1 cellular context compared by ENCODE assay signal in the genomic region with DNA sequence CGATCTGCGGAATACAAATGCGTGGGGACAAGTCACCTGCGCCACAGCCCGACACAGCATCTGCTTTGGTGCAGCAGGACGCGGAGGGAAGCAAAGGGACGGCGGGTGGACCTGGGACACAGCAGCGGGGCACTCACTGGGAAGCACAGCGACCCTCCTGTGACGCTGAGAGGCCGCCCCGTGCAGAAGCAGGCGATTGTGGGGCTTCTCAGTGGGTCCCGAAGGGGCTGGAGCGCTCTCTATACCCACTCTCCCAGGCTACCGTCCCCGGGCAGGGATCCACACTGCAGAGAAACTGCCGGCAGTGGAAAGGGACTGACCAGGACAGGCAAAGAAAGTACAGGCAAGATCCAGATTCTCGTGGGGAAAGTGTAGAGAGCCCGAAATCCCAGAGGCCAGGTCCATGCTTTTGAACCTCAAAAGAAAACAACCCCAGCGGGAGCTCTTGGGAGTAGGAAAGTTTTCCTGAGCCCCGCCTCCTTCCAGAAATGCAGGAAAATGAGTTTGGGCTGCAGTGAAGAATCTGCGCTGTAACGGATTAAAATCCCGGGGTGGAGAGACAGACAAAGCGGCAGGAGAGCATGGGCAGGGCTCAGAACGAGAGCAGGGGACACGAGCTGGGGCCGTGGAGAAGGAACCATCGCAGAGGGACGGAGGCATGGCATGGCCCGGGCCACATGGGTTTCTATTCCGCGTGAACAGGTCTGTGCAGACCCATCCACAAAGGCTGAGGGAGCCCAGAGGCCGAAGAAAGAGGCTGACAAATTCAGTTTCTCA.
TF ChIP-seq lines count a peak whose summit lies in the region.

No MANE protein-coding gene starts in this region.

TF ChIP-seq in WTC11, 78 proteins besides CTCF, POLR2A, EP300 and RAD21 (continued from another document):
- TF ChIP-seq, protein P1, sequence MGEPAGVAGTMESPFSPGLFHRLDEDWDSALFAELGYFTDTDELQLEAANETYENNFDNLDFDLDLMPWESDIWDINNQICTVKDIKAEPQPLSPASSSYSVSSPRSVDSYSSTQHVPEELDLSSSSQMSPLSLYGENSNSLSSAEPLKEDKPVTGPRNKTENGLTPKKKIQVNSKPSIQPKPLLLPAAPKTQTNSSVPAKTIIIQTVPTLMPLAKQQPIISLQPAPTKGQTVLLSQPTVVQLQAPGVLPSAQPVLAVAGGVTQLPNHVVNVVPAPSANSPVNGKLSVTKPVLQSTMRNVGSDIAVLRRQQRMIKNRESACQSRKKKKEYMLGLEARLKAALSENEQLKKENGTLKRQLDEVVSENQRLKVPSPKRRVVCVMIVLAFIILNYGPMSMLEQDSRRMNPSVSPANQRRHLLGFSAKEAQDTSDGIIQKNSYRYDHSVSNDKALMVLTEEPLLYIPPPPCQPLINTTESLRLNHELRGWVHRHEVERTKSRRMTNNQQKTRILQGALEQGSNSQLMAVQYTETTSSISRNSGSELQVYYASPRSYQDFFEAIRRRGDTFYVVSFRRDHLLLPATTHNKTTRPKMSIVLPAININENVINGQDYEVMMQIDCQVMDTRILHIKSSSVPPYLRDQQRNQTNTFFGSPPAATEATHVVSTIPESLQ (CRISPR knock-in tag; IDR thresholded peaks at IDR 0.05): no peak
- TF ChIP-seq CREM (CRISPR knock-in tag; IDR thresholded peaks at IDR 0.05) (no peak), RORB (CRISPR knock-in tag; IDR thresholded peaks at IDR 0.05) (no peak), FOXJ3 (CRISPR knock-in tag; IDR thresholded peaks at IDR 0.05; ENCODE audit: borderline replicate concordance) (no peak), IRF2 (CRISPR knock-in tag; IDR thresholded peaks at IDR 0.05; ENCODE audit: borderline replicate concordance, low read depth) (no peak), ELF4 (CRISPR knock-in tag; IDR thresholded peaks at IDR 0.05; ENCODE audit: low read depth) (no peak), ZNF396 (CRISPR knock-in tag; IDR thresholded peaks at IDR 0.05; ENCODE audit: borderline replicate concordance) (no peak), NR1H2 (CRISPR knock-in tag; IDR thresholded peaks at IDR 0.05) (no peak), TEAD1 (CRISPR knock-in tag; IDR thresholded peaks at IDR 0.05) (no peak), TCF7 (CRISPR knock-in tag; IDR thresholded peaks at IDR 0.05; ENCODE audit: low read depth) (no peak)
- TF ChIP-seq, protein P2, sequence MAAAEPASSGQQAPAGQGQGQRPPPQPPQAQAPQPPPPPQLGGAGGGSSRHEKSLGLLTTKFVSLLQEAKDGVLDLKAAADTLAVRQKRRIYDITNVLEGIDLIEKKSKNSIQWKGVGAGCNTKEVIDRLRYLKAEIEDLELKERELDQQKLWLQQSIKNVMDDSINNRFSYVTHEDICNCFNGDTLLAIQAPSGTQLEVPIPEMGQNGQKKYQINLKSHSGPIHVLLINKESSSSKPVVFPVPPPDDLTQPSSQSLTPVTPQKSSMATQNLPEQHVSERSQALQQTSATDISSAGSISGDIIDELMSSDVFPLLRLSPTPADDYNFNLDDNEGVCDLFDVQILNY (CRISPR knock-in tag; IDR thresholded peaks at IDR 0.05): no peak
- TF ChIP-seq, protein P3, sequence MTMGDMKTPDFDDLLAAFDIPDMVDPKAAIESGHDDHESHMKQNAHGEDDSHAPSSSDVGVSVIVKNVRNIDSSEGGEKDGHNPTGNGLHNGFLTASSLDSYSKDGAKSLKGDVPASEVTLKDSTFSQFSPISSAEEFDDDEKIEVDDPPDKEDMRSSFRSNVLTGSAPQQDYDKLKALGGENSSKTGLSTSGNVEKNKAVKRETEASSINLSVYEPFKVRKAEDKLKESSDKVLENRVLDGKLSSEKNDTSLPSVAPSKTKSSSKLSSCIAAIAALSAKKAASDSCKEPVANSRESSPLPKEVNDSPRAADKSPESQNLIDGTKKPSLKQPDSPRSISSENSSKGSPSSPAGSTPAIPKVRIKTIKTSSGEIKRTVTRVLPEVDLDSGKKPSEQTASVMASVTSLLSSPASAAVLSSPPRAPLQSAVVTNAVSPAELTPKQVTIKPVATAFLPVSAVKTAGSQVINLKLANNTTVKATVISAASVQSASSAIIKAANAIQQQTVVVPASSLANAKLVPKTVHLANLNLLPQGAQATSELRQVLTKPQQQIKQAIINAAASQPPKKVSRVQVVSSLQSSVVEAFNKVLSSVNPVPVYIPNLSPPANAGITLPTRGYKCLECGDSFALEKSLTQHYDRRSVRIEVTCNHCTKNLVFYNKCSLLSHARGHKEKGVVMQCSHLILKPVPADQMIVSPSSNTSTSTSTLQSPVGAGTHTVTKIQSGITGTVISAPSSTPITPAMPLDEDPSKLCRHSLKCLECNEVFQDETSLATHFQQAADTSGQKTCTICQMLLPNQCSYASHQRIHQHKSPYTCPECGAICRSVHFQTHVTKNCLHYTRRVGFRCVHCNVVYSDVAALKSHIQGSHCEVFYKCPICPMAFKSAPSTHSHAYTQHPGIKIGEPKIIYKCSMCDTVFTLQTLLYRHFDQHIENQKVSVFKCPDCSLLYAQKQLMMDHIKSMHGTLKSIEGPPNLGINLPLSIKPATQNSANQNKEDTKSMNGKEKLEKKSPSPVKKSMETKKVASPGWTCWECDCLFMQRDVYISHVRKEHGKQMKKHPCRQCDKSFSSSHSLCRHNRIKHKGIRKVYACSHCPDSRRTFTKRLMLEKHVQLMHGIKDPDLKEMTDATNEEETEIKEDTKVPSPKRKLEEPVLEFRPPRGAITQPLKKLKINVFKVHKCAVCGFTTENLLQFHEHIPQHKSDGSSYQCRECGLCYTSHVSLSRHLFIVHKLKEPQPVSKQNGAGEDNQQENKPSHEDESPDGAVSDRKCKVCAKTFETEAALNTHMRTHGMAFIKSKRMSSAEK (CRISPR knock-in tag; IDR thresholded peaks at IDR 0.05; ENCODE audit: borderline replicate concordance): no peak
- TF ChIP-seq, protein P4, sequence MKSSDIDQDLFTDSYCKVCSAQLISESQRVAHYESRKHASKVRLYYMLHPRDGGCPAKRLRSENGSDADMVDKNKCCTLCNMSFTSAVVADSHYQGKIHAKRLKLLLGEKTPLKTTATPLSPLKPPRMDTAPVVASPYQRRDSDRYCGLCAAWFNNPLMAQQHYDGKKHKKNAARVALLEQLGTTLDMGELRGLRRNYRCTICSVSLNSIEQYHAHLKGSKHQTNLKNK (CRISPR knock-in tag; IDR thresholded peaks at IDR 0.05): no peak
- TF ChIP-seq, protein P5, sequence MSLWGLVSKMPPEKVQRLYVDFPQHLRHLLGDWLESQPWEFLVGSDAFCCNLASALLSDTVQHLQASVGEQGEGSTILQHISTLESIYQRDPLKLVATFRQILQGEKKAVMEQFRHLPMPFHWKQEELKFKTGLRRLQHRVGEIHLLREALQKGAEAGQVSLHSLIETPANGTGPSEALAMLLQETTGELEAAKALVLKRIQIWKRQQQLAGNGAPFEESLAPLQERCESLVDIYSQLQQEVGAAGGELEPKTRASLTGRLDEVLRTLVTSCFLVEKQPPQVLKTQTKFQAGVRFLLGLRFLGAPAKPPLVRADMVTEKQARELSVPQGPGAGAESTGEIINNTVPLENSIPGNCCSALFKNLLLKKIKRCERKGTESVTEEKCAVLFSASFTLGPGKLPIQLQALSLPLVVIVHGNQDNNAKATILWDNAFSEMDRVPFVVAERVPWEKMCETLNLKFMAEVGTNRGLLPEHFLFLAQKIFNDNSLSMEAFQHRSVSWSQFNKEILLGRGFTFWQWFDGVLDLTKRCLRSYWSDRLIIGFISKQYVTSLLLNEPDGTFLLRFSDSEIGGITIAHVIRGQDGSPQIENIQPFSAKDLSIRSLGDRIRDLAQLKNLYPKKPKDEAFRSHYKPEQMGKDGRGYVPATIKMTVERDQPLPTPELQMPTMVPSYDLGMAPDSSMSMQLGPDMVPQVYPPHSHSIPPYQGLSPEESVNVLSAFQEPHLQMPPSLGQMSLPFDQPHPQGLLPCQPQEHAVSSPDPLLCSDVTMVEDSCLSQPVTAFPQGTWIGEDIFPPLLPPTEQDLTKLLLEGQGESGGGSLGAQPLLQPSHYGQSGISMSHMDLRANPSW (CRISPR knock-in tag; conservative IDR thresholded peaks at IDR 0.05; ENCODE audit: low read depth): no peak
- TF ChIP-seq, protein P6, sequence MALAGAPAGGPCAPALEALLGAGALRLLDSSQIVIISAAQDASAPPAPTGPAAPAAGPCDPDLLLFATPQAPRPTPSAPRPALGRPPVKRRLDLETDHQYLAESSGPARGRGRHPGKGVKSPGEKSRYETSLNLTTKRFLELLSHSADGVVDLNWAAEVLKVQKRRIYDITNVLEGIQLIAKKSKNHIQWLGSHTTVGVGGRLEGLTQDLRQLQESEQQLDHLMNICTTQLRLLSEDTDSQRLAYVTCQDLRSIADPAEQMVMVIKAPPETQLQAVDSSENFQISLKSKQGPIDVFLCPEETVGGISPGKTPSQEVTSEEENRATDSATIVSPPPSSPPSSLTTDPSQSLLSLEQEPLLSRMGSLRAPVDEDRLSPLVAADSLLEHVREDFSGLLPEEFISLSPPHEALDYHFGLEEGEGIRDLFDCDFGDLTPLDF (CRISPR knock-in tag; IDR thresholded peaks at IDR 0.05): no peak
TF ChIP-seq in WTC11: peak in this region for 0.
